Comparison of ENCODE assay signal across 8 cellular contexts in genomic region chr22:42615092-42615859, GRCh38. TPM values are rescaled to one million over a fixed set of nuclear protein-coding genes. Genes with fewer than 3 reads are reported as not detected.
DNase-seq lines count a peak whose midpoint lies in the region; ATAC-seq, FAIRE-seq and TF ChIP-seq lines count a peak whose summit lies in the region.

No MANE protein-coding gene starts in this region.

- ATAC-seq in GM18867 (IDR thresholded peaks at IDR 0.05; ENCODE audit: unreplicated experiment) (peak; percentile 60), HG03103 (IDR thresholded peaks at IDR 0.05; ENCODE audit: low read depth, unreplicated experiment) (peak; percentile 41)

- TF ChIP-seq CTCF in A673 (conservative IDR thresholded peaks at IDR 0.05; ENCODE audit: low read depth, low read length) (no peak), WERI-Rb-1 (IDR thresholded peaks at IDR 0.05; ENCODE audit: low read depth, low read length) (no peak), cardiac fibroblast (IDR thresholded peaks at IDR 0.05; ENCODE audit: low read depth, low read length) (no peak)

- TSS peak; percentile 100 for BruUV-seq in A673 (replicated peaks; lab: Mats Ljungman, UMichigan)

- intact Hi-C loops in A673 (cut with micrococcal nuclease; ENCODE audit: unreplicated experiment), result loop anchor here (2.0 kb wide), 1 partner anchor 32 kb away; no protein-coding TSS in a partner anchor

- H3K27ac ChIP-seq in A673 (ENCODE audit: low read depth, low read length, poor library complexity, severe bottlenecking), result peak overlapping the region; percentile 97
- H3K27ac ChIP-seq in WERI-Rb-1, result peak overlapping the region; percentile 98

- CTCF ChIA-PET in A673 (lab: Charles Lee), result no interaction called here

- H3K4me3 ChIP-seq in A673 (ENCODE audit: low read depth, low read length, poor library complexity, severe bottlenecking) (peak overlapping the region; percentile 77), WERI-Rb-1 (ENCODE audit: low read depth, low read length) (peak overlapping the region; percentile 87), cardiac fibroblast (replicated peaks in 1 of 2; ENCODE audit: low read depth in 2 of 2, low read length in 2 of 2) (no peak overlapping the region)

- H3K36me3 ChIP-seq in A673 (ENCODE audit: insufficient read depth, low read length, poor library complexity, severe bottlenecking) (peaks cover 22% of the 10 kb centered on the region), WERI-Rb-1 (peaks cover 35% of the 10 kb centered on the region)

- POLR2A ChIA-PET in A673 (lab: Charles Lee; ENCODE audit: low non-redundant PET), result interaction anchor here (0.6 to 0.8 kb wide), 7 partner anchors 19 to 596 kb away, joined by 3 to 10 read pairs (median 4); no protein-coding TSS in a partner anchor

- DNase-seq in A673 (ENCODE audit: low spot score) (peak; percentile 98), NCI-H2196 (lab: John Stamatoyannopoulos, UW; ENCODE audit: unreplicated experiment) (peak; percentile 88), WERI-Rb-1 (peak; percentile 92), cardiac fibroblast (ENCODE audit: low read depth in 2 of 2) (peak; percentile 99 to 100)
- peak; percentile 82 for DNase-seq in stimulated activated CD4-positive, alpha-beta T cell treated with anti-CD3 and anti-CD28 coated beads, Interleukin-12 subunit alpha, Interleukin-12 subunit beta, amount 100 ng/mL, for 24 hours (ENCODE audit: low read depth in 2 of 2)

- peaks cover 34% of the 10 kb centered on the region for H3K4me1 ChIP-seq in A673 (ENCODE audit: insufficient read depth, low read length, poor library complexity, severe bottlenecking)

- H3K27me3 ChIP-seq in A673 (replicated peaks; ENCODE audit: insufficient read depth, low read depth, low read length, poor library complexity) (no peaks in the 10 kb centered on the region), WERI-Rb-1 (ENCODE audit: insufficient read depth, low read depth, severe bottlenecking) (no peaks in the 10 kb centered on the region)

- peak; percentile 92 for FAIRE-seq in islet of Langerhans (lab: Jason Lieb, UNC)

- no peaks in the 10 kb centered on the region for H3K9me3 ChIP-seq in A673 (ENCODE audit: low read depth, low read length, poor library complexity, severe bottlenecking)
- H3K9me3 ChIP-seq in WERI-Rb-1 (ENCODE audit: severe bottlenecking), result no peaks in the 10 kb centered on the region

RNA-seq across cellular contexts. Expression of gene POLDIP3, which starts 0.6 kb away (rescaled TPM):
- total RNA-seq in A673 (2021), result 131 and 134 TPM in 2 replicates

RNA-seq across cellular contexts. Expression of gene ATP5MGL, which starts 25.1 kb away (rescaled TPM):
- 1.2 and 1.9 TPM in 2 replicates for total RNA-seq in A673 (2021)

RNA-seq across cellular contexts. Expression of gene CYB5R3, which starts 33.9 kb away (rescaled TPM):
- 172 and 176 TPM in 2 replicates for total RNA-seq in A673 (2021)

Comparison
In these comparisons a context has a peak if more than half of its experiments do, and no peak if none do; other contexts are left out.
1. H3K4me3 ChIP-seq: peak in A673 (single experiment) and WERI-Rb-1 (single experiment); none in cardiac fibroblast (0 of 2).
2. Peak in every context shown above with its lines, with median percentiles within 50 percentile points of each other: DNase-seq.